In genomic region chr14:105528859-105529505, GRCh38 we compare ENCODE assay signal across 1 cellular context.
A peak's percentile ranks its signal among the peaks of the same experiment; 100 is the strongest.
TF ChIP-seq lines count a peak whose summit lies in the region.

No MANE protein-coding gene starts in this region.

TF ChIP-seq in K562, 482 proteins besides CTCF, POLR2A, EP300 and RAD21:
- TF ChIP-seq ZBTB33 (CRISPR knock-in tag; IDR thresholded peaks at IDR 0.05) = peak; percentile 28
- TF ChIP-seq BRCA1 (IDR thresholded peaks at IDR 0.05) = no peak
- TF ChIP-seq BRCA1 (CRISPR knock-in tag; IDR thresholded peaks at IDR 0.05) = no peak
